ENCODE assay signal across 17 cellular contexts in genomic region chrX:104566921-104567501, GRCh38. TPM values are rescaled to one million over a fixed set of nuclear protein-coding genes. Genes with fewer than 3 reads are reported as not detected.
DNase-seq lines count a peak whose midpoint lies in the region; FAIRE-seq and TF ChIP-seq lines count a peak whose summit lies in the region.
"Had no signal": no experiment of that assay in that cellular context is flagged by ENCODE, and none has a peak within 500 bp of the region (broad histone marks: within the 10 kb centered on the region; RNA-seq: fewer than 3 reads in every experiment).

No MANE protein-coding gene starts in this region.

- FAIRE-seq in keratinocyte (lab: Jason Lieb, UNC): no peak

- H3K79me2 ChIP-seq in mammary epithelial cell (ENCODE audit: insufficient read depth, low read length) (no peaks in the 10 kb centered on the region), keratinocyte (ENCODE audit: control insufficient read depth, insufficient read depth, low read length) (no peaks in the 10 kb centered on the region), Karpas-422 (ENCODE audit: low read length) (no peaks in the 10 kb centered on the region)

- TF ChIP-seq EP300 in sigmoid colon (IDR thresholded peaks at IDR 0.05): no peak

- no peaks in the 10 kb centered on the region for H3K9me2 ChIP-seq in Karpas-422 (replicated peaks; ENCODE audit: insufficient read depth, low read length)

- H3K9me1 ChIP-seq in keratinocyte (ENCODE audit: control insufficient read depth, extremely low read depth, insufficient read depth, low read length): no peaks in the 10 kb centered on the region

- H3K9ac ChIP-seq in mammary epithelial cell (ENCODE audit: insufficient read depth, low read length) (no peak overlapping the region), keratinocyte (ENCODE audit: control insufficient read depth, extremely low read depth, insufficient read depth, low read length) (no peak overlapping the region), Karpas-422 (ENCODE audit: low read length) (no peak overlapping the region)

- H3K4me2 ChIP-seq in mammary epithelial cell (ENCODE audit: insufficient read depth, low read depth, low read length): peak overlapping the region; percentile 99
- H3K4me2 ChIP-seq in keratinocyte (ENCODE audit: control insufficient read depth, extremely low read depth, insufficient read depth, low read depth, low read length): peak overlapping the region; percentile 80
- H3K4me2 ChIP-seq in Karpas-422 (ENCODE audit: low read depth, low read length, poor library complexity, severe bottlenecking): no peak overlapping the region

- no TSS peak for BruUV-seq in mammary epithelial cell (replicated peaks; lab: Mats Ljungman, UMichigan)

- WGBS in mammary epithelial cell (ENCODE audit: low coverage, missing lambda C conversion rate): 44% methylated on average over 24 of the region's 39 CpGs
- WGBS in sigmoid colon, 2 donors: 3 to 14% methylated on average over 39 of the region's 39 CpGs

- H2AFZ ChIP-seq in mammary epithelial cell (ENCODE audit: low read depth, low read length) (peak overlapping the region; percentile 84), keratinocyte (ENCODE audit: control insufficient read depth, low read length) (no peak overlapping the region), Karpas-422 (ENCODE audit: low read length) (no peak overlapping the region)

- H3K27me3 ChIP-seq in MG63 (peaks cover 20% of the 10 kb centered on the region), mammary epithelial cell (ENCODE audit: insufficient read depth, low read length) (peaks cover 4% of the 10 kb centered on the region), keratinocyte (ENCODE audit: control insufficient read depth, extremely low read depth, insufficient read depth, low read length) (peaks cover 35% of the 10 kb centered on the region), sigmoid colon (peaks cover 0 to 15% (median 0%) of the 10 kb centered on the region in 3 donors), Karpas-422 (ENCODE audit: low read length) (no peaks in the 10 kb centered on the region)
- H3K27me3 ChIP-seq: body of pancreas, testis had no signal

- DNase-seq in MG63 (peak; percentile 1), mammary epithelial cell (peak; percentile 29), keratinocyte (ENCODE audit: low read depth, low spot score) (no peak), sigmoid colon (no peak), Karpas-422 (no peak), NCI-H2081 (lab: John Stamatoyannopoulos, UW) (no peak)
- no peak for DNase-seq in activated CD8-positive, alpha-beta memory T cell treated with anti-CD3 and anti-CD28 coated beads, Interleukin-2, amount 50 U/mL, for 48 hours
- DNase-seq: activated CD4-positive, alpha-beta memory T cell treated with anti-CD3 and anti-CD28 coated beads, Interleukin-2, amount 10 ng/mL, durations not matched to agents 7 days and 5 days; erythroblast; GF-D8; HCEC 1CT; hypothalamus; NCI-H1048; SHP77; testis had no signal

- H3K36me3 ChIP-seq in MG63: no peaks in the 10 kb centered on the region
- no peaks in the 10 kb centered on the region for H3K36me3 ChIP-seq in mammary epithelial cell (ENCODE audit: insufficient read depth, low read length)
- no peaks in the 10 kb centered on the region for H3K36me3 ChIP-seq in keratinocyte (ENCODE audit: control insufficient read depth in 2 of 2, extremely low read depth in 1 of 2, insufficient read depth in 2 of 2, low read length in 2 of 2)
- H3K36me3 ChIP-seq in sigmoid colon: no peaks in the 10 kb centered on the region
- H3K36me3 ChIP-seq in Karpas-422 (ENCODE audit: insufficient read depth, low read length): no peaks in the 10 kb centered on the region

- TF ChIP-seq CTCF in mammary epithelial cell (conservative IDR thresholded peaks at IDR 0.05 in 1 of 2, IDR thresholded peaks at IDR 0.05 in 1 of 2; ENCODE audit: extremely low read depth in 1 of 2, insufficient read depth in 1 of 2, low read depth in 1 of 2, low read length in 2 of 2) (no peak), keratinocyte (optimal IDR thresholded peaks at IDR 0.05 in 1 of 3, IDR thresholded peaks at IDR 0.05 in 1 of 3, conservative IDR thresholded peaks at IDR 0.05 in 1 of 3; ENCODE audit: extremely low read depth in 1 of 3, insufficient read depth in 2 of 3, low read length in 3 of 3) (no peak), sigmoid colon (IDR thresholded peaks at IDR 0.05) (no peak)

- intact Hi-C loops in mammary epithelial cell (cut with micrococcal nuclease): loop anchor here (1.0 to 10.0 kb wide), 3 partner anchors 98 to 628 kb away; no protein-coding TSS in a partner anchor
- intact Hi-C loops in sigmoid colon (cut with DNase I): no loop called here

- peaks cover 3% of the 10 kb centered on the region for H3K4me1 ChIP-seq in mammary epithelial cell (ENCODE audit: insufficient read depth, low read length)
- H3K4me1 ChIP-seq in keratinocyte (ENCODE audit: control insufficient read depth, extremely low read depth, insufficient read depth, low read length): peaks cover 6% of the 10 kb centered on the region
- no peaks in the 10 kb centered on the region for H3K4me1 ChIP-seq in sigmoid colon
- H3K4me1 ChIP-seq in Karpas-422 (ENCODE audit: low read length): no peaks in the 10 kb centered on the region
- H3K4me1 ChIP-seq: testis had no signal

- TF ChIP-seq POLR2A in sigmoid colon (IDR thresholded peaks at IDR 0.05): no peak

- no peaks in the 10 kb centered on the region for H4K20me1 ChIP-seq in mammary epithelial cell (ENCODE audit: insufficient read depth, low read length)
- no peaks in the 10 kb centered on the region for H4K20me1 ChIP-seq in keratinocyte (ENCODE audit: control insufficient read depth, extremely low read depth, insufficient read depth, low read length)
- H4K20me1 ChIP-seq in Karpas-422 (ENCODE audit: insufficient read depth, low read depth, low read length): no peaks in the 10 kb centered on the region

- H3K27ac ChIP-seq in mammary epithelial cell (ENCODE audit: insufficient read depth, low read depth, low read length): no peak overlapping the region
- no peak overlapping the region for H3K27ac ChIP-seq in keratinocyte (ENCODE audit: control insufficient read depth, insufficient read depth, low read length)
- no peak overlapping the region for H3K27ac ChIP-seq in sigmoid colon
- H3K27ac ChIP-seq in Karpas-422 (ENCODE audit: low read length): no peak overlapping the region
- H3K27ac ChIP-seq: body of pancreas, testis had no signal

- H3K4me3 ChIP-seq in MG63 (no peak overlapping the region), mammary epithelial cell (replicated peaks in 1 of 3; ENCODE audit: insufficient read depth in 1 of 3, low read depth in 2 of 3, low read length in 3 of 3) (peak overlapping the region; percentile 46 to 55 (median 53)), keratinocyte (ENCODE audit: control insufficient read depth in 2 of 3, extremely low read depth in 1 of 3, insufficient read depth in 2 of 3, low read depth in 1 of 3, low read length in 3 of 3) (peak overlapping the region in 2 of 3 experiments; percentile 49 to 65), sigmoid colon (peak overlapping the region in 3 of 4 donors; percentile 7 to 30 (median 16)), Karpas-422 (ENCODE audit: low read length) (no peak overlapping the region)
- H3K4me3 ChIP-seq: body of pancreas had no signal

- CTCF ChIA-PET in mammary epithelial cell (lab: Charles Lee; ENCODE audit: low non-redundant PET): interaction anchor here (0.7 to 1.1 kb wide), 2 partner anchors 355 to 623 kb away, joined by 5 to 7 read pairs; no protein-coding TSS in a partner anchor

- H3K9me3 ChIP-seq in MG63 (no peaks in the 10 kb centered on the region), mammary epithelial cell (replicated peaks; ENCODE audit: insufficient read depth, low read length) (peaks cover 9% of the 10 kb centered on the region), keratinocyte (ENCODE audit: control insufficient read depth, low read depth, low read length) (no peaks in the 10 kb centered on the region), sigmoid colon (no peaks in the 10 kb centered on the region), Karpas-422 (ENCODE audit: low read length) (peaks cover 3% of the 10 kb centered on the region; the same call in 1 of the 2 replicates)
- H3K9me3 ChIP-seq: body of pancreas, testis had no signal

- in situ Hi-C loops in mammary epithelial cell (cut with MboI; ENCODE audit: low sequenced_read_pairs in 2 of 2): loop anchor here in 1 of 2 donors (25.0 kb wide), 1 partner anchor 255 kb away; no protein-coding TSS in a partner anchor

- dilution Hi-C loops in mammary epithelial cell (cut with HindIII; ENCODE audit: low sequenced_read_pairs): no loop called here
- dilution Hi-C loops in keratinocyte (cut with MboI; ENCODE audit: extremely low pct_ligation_motif_present, low sequenced_read_pairs): no loop called here

RNA-seq across cellular contexts. Expression of gene IL1RAPL2, which starts 1.0 kb away (rescaled TPM):
- not detected in 2 replicates for total RNA-seq in MG63 (2014; rRNA removed; shearing (Covaris generic); ENCODE audit: low replicate concordance)
- total RNA-seq in mammary epithelial cell (under 1 TPM; 0.19 to 0.50 TPM), sigmoid colon (1 to 10 TPM in 2 of 4 donors, under 1 TPM in 1, not detected in 1; 0.49 to 1.1 (median 1.1) TPM)
- polyA plus RNA-seq in mammary epithelial cell (0.27 TPM), keratinocyte (0.24 to 0.31 TPM (median 0.24 TPM) in 3 replicates), sigmoid colon (under 1 TPM in 1 of 3 donors, not detected in 2; 0.01 TPM)
- polyA minus RNA-seq in mammary epithelial cell (not detected), keratinocyte (0.61 to 0.86 TPM in 2 of 3 replicates, not detected in the other)
- polyA plus RNA-seq in keratinocyte (2011; ENCODE audit: low read depth): 0.21 TPM
- 0.26 and 0.63 TPM in 2 replicates for polyA plus RNA-seq in keratinocyte (2011; cell fraction: cytosol; rRNA removed)
- polyA plus RNA-seq in keratinocyte (2011; cell fraction: nucleus; rRNA removed): 0.32 and 0.45 TPM in 2 replicates
- 0.40 TPM in 1 of 2 replicates, not detected in the other for polyA plus RNA-seq in keratinocyte (2012; ENCODE audit: low replicate concordance)
- polyA minus RNA-seq in keratinocyte (2011; cell fraction: cytosol; rRNA and poly(A)+ RNA removed): not detected
- polyA minus RNA-seq in keratinocyte (2011; cell fraction: nucleus; rRNA and poly(A)+ RNA removed): 0.31 and 0.32 TPM in 2 replicates
- not detected in 2 replicates for total RNA-seq in Karpas-422 (2014; rRNA removed; shearing (Covaris generic); ENCODE audit: low replicate concordance)
- total RNA-seq: activated CD4-positive, alpha-beta memory T cell treated with anti-CD3 and anti-CD28 coated beads, Interleukin-2, amount 10 ng/mL, durations not matched to agents 7 days and 5 days; body of pancreas; HT1080 had no signal

Comparison
In these comparisons a context has a peak if more than half of its experiments do, and no peak if none do; other contexts are left out.
1. DNase-seq: peak in MG63 (single experiment) and mammary epithelial cell (single experiment); none in keratinocyte (single experiment), sigmoid colon (single experiment), Karpas-422 (single experiment), activated CD8-positive, alpha-beta memory T cell treated with anti-CD3 and anti-CD28 coated beads, Interleukin-2, amount 50 U/mL, for 48 hours (single experiment) and NCI-H2081 (0 of 2).
2. H3K4me3 ChIP-seq: peak in mammary epithelial cell (3 of 3), keratinocyte (2 of 3) and sigmoid colon (3 of 4); none in MG63 (single experiment) and Karpas-422 (single experiment).